ENCODE assay signal across 13 cellular contexts in genomic region chr14:91219505-91220389, GRCh38. TPM values are rescaled to one million over a fixed set of nuclear protein-coding genes. Genes with fewer than 3 reads are reported as not detected.
DNase-seq lines count a peak whose midpoint lies in the region; ATAC-seq and TF ChIP-seq lines count a peak whose summit lies in the region.
"Had no signal": no experiment of that assay in that cellular context is flagged by ENCODE, and none has a peak within 500 bp of the region (broad histone marks: within the 10 kb centered on the region; RNA-seq: fewer than 3 reads in every experiment).

No MANE protein-coding gene starts in this region.

- H3K4me3 ChIP-seq in left ventricle myocardium inferior (no peak overlapping the region), suprapubic skin (no peak overlapping the region)

- peaks cover 55% of the 10 kb centered on the region for H3K36me3 ChIP-seq in left ventricle myocardium inferior
- peaks cover 45% of the 10 kb centered on the region for H3K36me3 ChIP-seq in suprapubic skin

- peaks cover 51% of the 10 kb centered on the region for H3K4me1 ChIP-seq in left ventricle myocardium inferior
- peaks cover 26% of the 10 kb centered on the region for H3K4me1 ChIP-seq in suprapubic skin
- H3K4me1 ChIP-seq: Caco-2 had no signal

- peak overlapping the region; percentile 58 for H3K27ac Mint-ChIP-seq in activated naive CD8-positive, alpha-beta T cell
- H3K27ac Mint-ChIP-seq in activated naive CD8-positive, alpha-beta T cell treated with anti-CD3 and anti-CD28 coated beads, Interleukin-2, amount 50 U/mL, for 24 hours, result no peak overlapping the region
- peak overlapping the region; percentile 72 for H3K27ac Mint-ChIP-seq in activated CD8-positive, alpha-beta T cell treated with anti-CD3 and anti-CD28 coated beads, Interleukin-2, amount 10 ng/mL, durations not matched to agents 7 days and 5 days

- no peak for TF ChIP-seq CTCF in left ventricle myocardium inferior (IDR thresholded peaks at IDR 0.05; ENCODE audit: borderline replicate concordance)
- no peak for TF ChIP-seq CTCF in suprapubic skin (IDR thresholded peaks at IDR 0.05)

- no peak for DNase-seq in activated naive CD8-positive, alpha-beta T cell treated with anti-CD3 and anti-CD28 coated beads, Interleukin-2, amount 50 U/mL, for 24 hours
- no peak for DNase-seq in activated CD8-positive, alpha-beta T cell treated with anti-CD3 and anti-CD28 coated beads, Interleukin-2, amount 10 ng/mL, durations not matched to agents 7 days and 5 days
- DNase-seq in left ventricle myocardium inferior (peak; percentile 48), suprapubic skin (ENCODE audit: low spot score in 2 of 2) (no peak), COR-L47 (lab: John Stamatoyannopoulos, UW) (no peak), dedifferentiated amniotic fluid mesenchymal stem cell (ENCODE audit: extremely low spot score) (no peak)
- DNase-seq: Caco-2, H7, hippocampal formation, kidney glomerular epithelial cell, NCI-H1417 treated with DMSO at 0.1 percent for 48 hours had no signal

- TF ChIP-seq EP300 in suprapubic skin (IDR thresholded peaks at IDR 0.05), result no peak

- H3K27me3 Mint-ChIP-seq in activated naive CD8-positive, alpha-beta T cell, result no peaks in the 10 kb centered on the region
- H3K27me3 Mint-ChIP-seq in activated naive CD8-positive, alpha-beta T cell treated with anti-CD3 and anti-CD28 coated beads, Interleukin-2, amount 50 U/mL, for 24 hours, result no peaks in the 10 kb centered on the region
- no peaks in the 10 kb centered on the region for H3K27me3 Mint-ChIP-seq in activated CD8-positive, alpha-beta T cell treated with anti-CD3 and anti-CD28 coated beads, Interleukin-2, amount 10 ng/mL, durations not matched to agents 7 days and 5 days (ENCODE audit: low read depth)

- TF ChIP-seq POLR2A in suprapubic skin (IDR thresholded peaks at IDR 0.05), result no peak

- CTCF ChIA-PET in activated CD8-positive, alpha-beta T cell treated with anti-CD3 and anti-CD28 coated beads, Interleukin-2, amount 10 ng/mL, durations not matched to agents 7 days and 5 days (lab: Charles Lee), result interaction anchor here (1.0 to 1.1 kb wide), 2 partner anchors 14 to 30 kb away, joined by 3 to 5 read pairs; no protein-coding TSS in a partner anchor

- peaks cover 35% of the 10 kb centered on the region for H3K4me1 Mint-ChIP-seq in activated naive CD8-positive, alpha-beta T cell (ENCODE audit: low read depth)
- peaks cover 46% of the 10 kb centered on the region for H3K4me1 Mint-ChIP-seq in activated naive CD8-positive, alpha-beta T cell treated with anti-CD3 and anti-CD28 coated beads, Interleukin-2, amount 50 U/mL, for 24 hours
- peaks cover 61% of the 10 kb centered on the region for H3K4me1 Mint-ChIP-seq in activated CD8-positive, alpha-beta T cell treated with anti-CD3 and anti-CD28 coated beads, Interleukin-2, amount 10 ng/mL, durations not matched to agents 7 days and 5 days (ENCODE audit: low read depth)

- no peaks in the 10 kb centered on the region for H3K27me3 ChIP-seq in left ventricle myocardium inferior (ENCODE audit: low read depth)
- H3K27me3 ChIP-seq in suprapubic skin, result no peaks in the 10 kb centered on the region

- H3K4me3 Mint-ChIP-seq in activated naive CD8-positive, alpha-beta T cell, result no peak overlapping the region
- H3K4me3 Mint-ChIP-seq in activated naive CD8-positive, alpha-beta T cell treated with anti-CD3 and anti-CD28 coated beads, Interleukin-2, amount 50 U/mL, for 24 hours, result no peak overlapping the region
- no peak overlapping the region for H3K4me3 Mint-ChIP-seq in activated CD8-positive, alpha-beta T cell treated with anti-CD3 and anti-CD28 coated beads, Interleukin-2, amount 10 ng/mL, durations not matched to agents 7 days and 5 days

- H3K36me3 Mint-ChIP-seq in activated naive CD8-positive, alpha-beta T cell, result peaks cover 27% of the 10 kb centered on the region
- peaks cover 57% of the 10 kb centered on the region for H3K36me3 Mint-ChIP-seq in activated naive CD8-positive, alpha-beta T cell treated with anti-CD3 and anti-CD28 coated beads, Interleukin-2, amount 50 U/mL, for 24 hours (ENCODE audit: low read depth)
- peaks cover 79% of the 10 kb centered on the region for H3K36me3 Mint-ChIP-seq in activated CD8-positive, alpha-beta T cell treated with anti-CD3 and anti-CD28 coated beads, Interleukin-2, amount 10 ng/mL, durations not matched to agents 7 days and 5 days (ENCODE audit: low read depth)

- H3K9me3 ChIP-seq in left ventricle myocardium inferior (replicated peaks), result no peaks in the 10 kb centered on the region
- no peaks in the 10 kb centered on the region for H3K9me3 ChIP-seq in suprapubic skin
- H3K9me3 ChIP-seq: Caco-2 had no signal

- H3K27ac ChIP-seq in left ventricle myocardium inferior (replicated peaks) (peak overlapping the region; percentile 21), suprapubic skin (peak overlapping the region; percentile 80)

- intact Hi-C loops in left ventricle myocardium inferior (cut with micrococcal nuclease), result no loop called here

- H3K9me3 Mint-ChIP-seq in activated naive CD8-positive, alpha-beta T cell (ENCODE audit: low read depth), result peaks cover 5% of the 10 kb centered on the region
- H3K9me3 Mint-ChIP-seq in activated naive CD8-positive, alpha-beta T cell treated with anti-CD3 and anti-CD28 coated beads, Interleukin-2, amount 50 U/mL, for 24 hours, result peaks cover 22% of the 10 kb centered on the region
- H3K9me3 Mint-ChIP-seq in activated CD8-positive, alpha-beta T cell treated with anti-CD3 and anti-CD28 coated beads, Interleukin-2, amount 10 ng/mL, durations not matched to agents 7 days and 5 days (ENCODE audit: insufficient read depth), result peaks cover 5% of the 10 kb centered on the region

- no peak for ATAC-seq in activated naive CD8-positive, alpha-beta T cell treated with anti-CD3 and anti-CD28 coated beads, Interleukin-2, amount 50 U/mL, for 24 hours
- no peak for ATAC-seq in activated CD8-positive, alpha-beta T cell treated with anti-CD3 and anti-CD28 coated beads, Interleukin-2, amount 10 ng/mL, durations not matched to agents 7 days and 5 days
- no peak for ATAC-seq in GM21717 (IDR thresholded peaks at IDR 0.05; ENCODE audit: unreplicated experiment)

- POLR2A ChIA-PET in activated CD8-positive, alpha-beta T cell treated with anti-CD3 and anti-CD28 coated beads, Interleukin-2, amount 10 ng/mL, durations not matched to agents 7 days and 5 days (lab: Charles Lee), result interaction anchor here (1.1 to 3.0 kb wide), 3 partner anchors 9 to 31 kb away, joined by 3 to 14 read pairs (median 9); partner anchors contain the start of gene GPR68

- WGBS in suprapubic skin, result 46% methylated on average over 13 of the region's 13 CpGs

RNA-seq across cellular contexts. Expression of gene GPR68, which starts 24.8 kb away (rescaled TPM):
- 10 to 100 TPM; 44.6 to 45.3 TPM for total RNA-seq in activated CD8-positive, alpha-beta T cell treated with anti-CD3 and anti-CD28 coated beads, Interleukin-2, amount 10 ng/mL, durations not matched to agents 7 days and 5 days
- total RNA-seq in left ventricle myocardium inferior (0.41 TPM), suprapubic skin (1 to 10 TPM in 3 of 4 donors, under 1 TPM in 1; 0.95 to 4.3 (median 1.6) TPM)

Comparison
In these comparisons a context has a peak if more than half of its experiments do, and no peak if none do; other contexts are left out.
1. RNA of gene GPR68, which starts 24.8 kb away (total RNA-seq): 44.6 to 45.3 TPM in activated CD8-positive, alpha-beta T cell treated with anti-CD3 and anti-CD28 coated beads, Interleukin-2, amount 10 ng/mL, durations not matched to agents 7 days and 5 days; 0.95 to 4.3 TPM in suprapubic skin and 0.41 TPM in left ventricle myocardium inferior (single experiment); every median in the first group is over 4 times any median in the second.